2 cellular contexts compared by ENCODE assay signal in genomic region chr15:57421540-57421939, GRCh38.
TF ChIP-seq lines count a peak whose summit lies in the region.

No MANE protein-coding gene starts in this region.

TF ChIP-seq in WTC11, 78 proteins besides CTCF, POLR2A, EP300 and RAD21 (continued from another document):
- TF ChIP-seq ZBTB43 (CRISPR knock-in tag; IDR thresholded peaks at IDR 0.05) (no peak), GABPB1 (CRISPR knock-in tag; IDR thresholded peaks at IDR 0.05) (no peak), OVOL2 (CRISPR knock-in tag; IDR thresholded peaks at IDR 0.05; ENCODE audit: borderline replicate concordance) (no peak), JUN (CRISPR knock-in tag; IDR thresholded peaks at IDR 0.05) (no peak), FOXP1 (CRISPR knock-in tag; IDR thresholded peaks at IDR 0.05; ENCODE audit: borderline replicate concordance) (no peak), SMAD3 (CRISPR knock-in tag; IDR thresholded peaks at IDR 0.05; ENCODE audit: borderline replicate concordance) (no peak), IRF1 (CRISPR knock-in tag; IDR thresholded peaks at IDR 0.05) (no peak), SP1 (CRISPR knock-in tag; conservative IDR thresholded peaks at IDR 0.05) (no peak), TEAD1 (CRISPR knock-in tag; IDR thresholded peaks at IDR 0.05) (no peak)

TF ChIP-seq in HepG2, 621 proteins besides CTCF, POLR2A, EP300 and RAD21 (continued from another document):
- TF ChIP-seq ZNF687 (CRISPR knock-in tag; IDR thresholded peaks at IDR 0.05) (peak; percentile 40), PRPF4 (IDR thresholded peaks at IDR 0.05; ENCODE audit: low read depth, low read length, poor library complexity, severe bottlenecking) (no peak), CCDC6 (CRISPR knock-in tag; IDR thresholded peaks at IDR 0.05) (no peak), PCBP2 (optimal IDR thresholded peaks at IDR 0.05; ENCODE audit: low read depth, low read length, poor library complexity, severe bottlenecking) (no peak)
